Comparison of ENCODE assay signal across 12 cellular contexts in the genomic region with DNA sequence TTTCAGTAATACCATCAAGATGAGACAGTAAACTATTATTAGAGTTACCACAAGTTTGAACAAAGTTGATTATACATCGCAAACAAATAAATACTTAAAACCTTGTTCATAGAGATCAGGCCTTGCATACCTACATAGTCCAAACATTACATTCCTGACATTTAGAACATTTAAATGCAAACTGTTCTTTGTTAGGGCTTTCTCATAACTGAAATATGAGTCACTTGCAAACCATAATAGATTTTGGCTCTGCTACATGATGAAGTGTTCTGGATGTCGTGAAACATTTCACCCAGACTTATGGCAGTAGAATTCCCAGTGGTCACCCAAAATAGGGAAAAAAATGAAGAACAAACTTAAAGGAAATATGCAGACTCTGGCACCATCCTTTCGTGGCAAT.
DNase-seq lines count a peak whose midpoint lies in the region; ATAC-seq and TF ChIP-seq lines count a peak whose summit lies in the region.
"Had no signal": no experiment of that assay in that cellular context is flagged by ENCODE, and none has a peak within 500 bp of the region (broad histone marks: within the 10 kb centered on the region; RNA-seq: fewer than 3 reads in every experiment).

No MANE protein-coding gene starts in this region.

- no peaks in the 10 kb centered on the region for H3K27me3 Mint-ChIP-seq in activated naive CD4-positive, alpha-beta T cell treated with anti-CD3 and anti-CD28 coated beads, Interleukin-2, amount 10 ng/mL, durations not matched to agents 7 days and 5 days

- peak overlapping the region in 1 of 2 donors; percentile 82 for H3K27ac ChIP-seq in lung (ENCODE audit: low read depth in 1 of 2, low read length in 1 of 2)
- peak overlapping the region; percentile 70 for H3K27ac ChIP-seq in upper lobe of right lung

- CTCF ChIA-PET in activated naive CD4-positive, alpha-beta T cell treated with anti-CD3 and anti-CD28 coated beads, Interleukin-2, amount 10 ng/mL, durations not matched to agents 7 days and 5 days (lab: Charles Lee), result interaction anchor here (0.6 kb wide), 1 partner anchor 1614 kb away, joined by 3 read pairs; no protein-coding TSS in a partner anchor

- H3K36me3 ChIP-seq in lung (ENCODE audit: control insufficient read depth in 2 of 2, insufficient read depth in 2 of 2, low read length in 2 of 2), result no peaks in the 10 kb centered on the region
- no peaks in the 10 kb centered on the region for H3K36me3 ChIP-seq in upper lobe of right lung

- TF ChIP-seq CTCF in lung (IDR thresholded peaks at IDR 0.05; ENCODE audit: control extremely low read depth, extremely low read depth), result no peak
- TF ChIP-seq CTCF in upper lobe of right lung (IDR thresholded peaks at IDR 0.05), result no peak

- no peaks in the 10 kb centered on the region for H3K36me3 Mint-ChIP-seq in activated naive CD4-positive, alpha-beta T cell treated with anti-CD3 and anti-CD28 coated beads, Interleukin-2, amount 10 ng/mL, durations not matched to agents 7 days and 5 days

- peaks cover 3% of the 10 kb centered on the region for H3K9me3 Mint-ChIP-seq in activated naive CD4-positive, alpha-beta T cell treated with anti-CD3 and anti-CD28 coated beads, Interleukin-2, amount 10 ng/mL, durations not matched to agents 7 days and 5 days

- DNase-seq in LHCN-M2 (ENCODE audit: low read depth), result peak; percentile 94
- DNase-seq in dermis blood vessel endothelial cell, result peak; percentile 84
- no peak for DNase-seq in lung (ENCODE audit: low spot score)
- no peak for DNase-seq in upper lobe of right lung
- no peak for DNase-seq in activated naive CD4-positive, alpha-beta T cell treated with anti-CD3 and anti-CD28 coated beads, Interleukin-2, amount 10 ng/mL, durations not matched to agents 7 days and 5 days
- DNase-seq: activated gamma-delta T cell; hypothalamus; KG1; stimulated activated CD4-positive, alpha-beta T cell treated with anti-CD3 and anti-CD28 coated beads, Interleukin-1b, Interleukin-23, amount 100 ng/mL, for 48 hours had no signal

- no peak overlapping the region for H3K4me3 Mint-ChIP-seq in activated naive CD4-positive, alpha-beta T cell treated with anti-CD3 and anti-CD28 coated beads, Interleukin-2, amount 10 ng/mL, durations not matched to agents 7 days and 5 days

- H3K27me3 ChIP-seq in lung (ENCODE audit: control insufficient read depth, insufficient read depth) (no peaks in the 10 kb centered on the region), upper lobe of right lung (no peaks in the 10 kb centered on the region)

- H3K9me3 ChIP-seq in lung (ENCODE audit: control insufficient read depth in 2 of 2, insufficient read depth in 1 of 2, low read length in 1 of 2) (peaks cover 0 to 1% of the 10 kb centered on the region in 2 donors), upper lobe of right lung (no peaks in the 10 kb centered on the region)

- H3K4me3 ChIP-seq in lung (no peak overlapping the region), upper lobe of right lung (no peak overlapping the region)

- ATAC-seq in lung (ENCODE audit: insufficient read depth, low FRiP score), result peak; percentile 70
- ATAC-seq in upper lobe of right lung, result peak; percentile 76
- ATAC-seq in HG02610 (IDR thresholded peaks at IDR 0.05; ENCODE audit: unreplicated experiment), result no peak
- no peak for ATAC-seq in GM18870 (IDR thresholded peaks at IDR 0.05; ENCODE audit: unreplicated experiment)
- ATAC-seq in GM21447 (IDR thresholded peaks at IDR 0.05; ENCODE audit: unreplicated experiment), result no peak

- 35 to 63% methylated on average over 3 of the region's 3 CpGs for WGBS in lung, 2 donors

- intact Hi-C loops in upper lobe of right lung (cut with DNase I), result no loop called here

- no peak overlapping the region for H3K27ac Mint-ChIP-seq in activated naive CD4-positive, alpha-beta T cell treated with anti-CD3 and anti-CD28 coated beads, Interleukin-2, amount 10 ng/mL, durations not matched to agents 7 days and 5 days

- H3K4me1 ChIP-seq in lung (ENCODE audit: control insufficient read depth in 2 of 2, insufficient read depth in 2 of 2, low read length in 2 of 2) (peaks cover 0 to 7% of the 10 kb centered on the region in 2 donors), upper lobe of right lung (peaks cover 3% of the 10 kb centered on the region)

- no peaks in the 10 kb centered on the region for H3K4me1 Mint-ChIP-seq in activated naive CD4-positive, alpha-beta T cell treated with anti-CD3 and anti-CD28 coated beads, Interleukin-2, amount 10 ng/mL, durations not matched to agents 7 days and 5 days

Comparison
In these comparisons a context has a peak if more than half of its experiments do, and no peak if none do; other contexts are left out.
1. DNase-seq: peak in LHCN-M2 (single experiment) and dermis blood vessel endothelial cell (single experiment); none in lung (single experiment), upper lobe of right lung (single experiment) and activated naive CD4-positive, alpha-beta T cell treated with anti-CD3 and anti-CD28 coated beads, Interleukin-2, amount 10 ng/mL, durations not matched to agents 7 days and 5 days (single experiment).
2. ATAC-seq: peak in lung (single experiment) and upper lobe of right lung (single experiment); none in HG02610 (single experiment), GM18870 (single experiment) and GM21447 (single experiment).